1 cellular context compared by ENCODE assay signal in the genomic region with DNA sequence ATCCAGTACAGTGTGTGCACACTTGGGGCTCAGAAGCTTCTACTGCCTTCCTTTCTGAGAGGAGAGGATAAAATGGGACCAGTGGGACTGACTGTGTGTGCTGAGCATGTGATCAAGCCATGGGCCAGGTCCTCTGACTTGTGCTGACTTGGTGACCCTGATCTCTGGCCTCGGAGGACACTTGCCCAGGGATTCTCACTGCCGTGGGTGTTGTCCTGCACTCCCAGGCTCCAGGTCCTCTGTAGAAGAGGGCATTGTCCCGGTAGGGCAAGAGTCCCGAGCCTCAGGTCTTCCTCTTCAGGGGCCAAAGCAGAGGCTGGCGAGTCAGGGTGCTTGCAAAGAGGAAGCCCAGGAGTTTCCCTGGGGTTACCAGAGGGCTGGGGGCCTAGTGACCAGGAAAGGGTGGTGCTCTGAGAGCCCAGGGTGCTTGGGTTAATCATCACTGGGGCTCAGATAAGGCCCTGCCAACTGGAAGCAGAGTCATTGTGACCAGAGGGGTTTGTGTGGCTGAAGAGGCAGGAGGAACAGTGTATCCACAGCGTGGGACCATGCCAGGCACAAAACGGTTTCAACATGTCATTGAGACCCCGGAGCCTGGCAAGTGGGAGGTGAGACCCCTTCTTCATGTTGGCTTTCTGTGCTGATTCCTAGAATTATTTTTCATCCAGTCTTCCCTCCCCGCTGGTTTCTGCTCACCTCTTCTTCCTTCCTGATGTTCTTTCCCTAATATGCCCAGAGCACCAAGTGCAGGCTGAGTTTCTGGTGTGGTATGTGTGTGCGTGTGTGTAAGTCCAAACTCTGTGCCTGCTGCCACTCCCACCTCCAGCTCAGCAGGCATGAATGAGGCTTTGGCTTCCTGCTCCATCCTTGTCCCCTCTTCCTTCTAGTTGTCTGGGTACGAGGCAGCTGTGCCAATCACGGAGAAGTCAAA.
TF ChIP-seq lines count a peak whose summit lies in the region.

A gene with protein sequence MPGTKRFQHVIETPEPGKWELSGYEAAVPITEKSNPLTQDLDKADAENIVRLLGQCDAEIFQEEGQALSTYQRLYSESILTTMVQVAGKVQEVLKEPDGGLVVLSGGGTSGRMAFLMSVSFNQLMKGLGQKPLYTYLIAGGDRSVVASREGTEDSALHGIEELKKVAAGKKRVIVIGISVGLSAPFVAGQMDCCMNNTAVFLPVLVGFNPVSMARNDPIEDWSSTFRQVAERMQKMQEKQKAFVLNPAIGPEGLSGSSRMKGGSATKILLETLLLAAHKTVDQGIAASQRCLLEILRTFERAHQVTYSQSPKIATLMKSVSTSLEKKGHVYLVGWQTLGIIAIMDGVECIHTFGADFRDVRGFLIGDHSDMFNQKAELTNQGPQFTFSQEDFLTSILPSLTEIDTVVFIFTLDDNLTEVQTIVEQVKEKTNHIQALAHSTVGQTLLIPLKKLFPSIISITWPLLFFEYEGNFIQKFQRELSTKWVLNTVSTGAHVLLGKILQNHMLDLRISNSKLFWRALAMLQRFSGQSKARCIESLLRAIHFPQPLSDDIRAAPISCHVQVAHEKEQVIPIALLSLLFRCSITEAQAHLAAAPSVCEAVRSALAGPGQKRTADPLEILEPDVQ (plus strand): TSS at position 483 of the 931 bp plus-strand sequence. CDS start 66 bp downstream, at position 549.

TF ChIP-seq in K562, 482 proteins besides CTCF, POLR2A, EP300 and RAD21 (continued from another document and continues in another):
- TF ChIP-seq FOXK1 (CRISPR knock-in tag; IDR thresholded peaks at IDR 0.05; ENCODE audit: borderline replicate concordance) (no peak), NCOA1 (IDR thresholded peaks at IDR 0.05; ENCODE audit: low read depth) (no peak), KLF13 (tag; IDR thresholded peaks at IDR 0.05; ENCODE audit: borderline replicate concordance, low read depth) (no peak), CHD2 (IDR thresholded peaks at IDR 0.05; ENCODE audit: low read depth, low read length) (no peak), FOSL1 (tag; conservative IDR thresholded peaks at IDR 0.05) (peak; percentile 56; the same call in 1 of the 2 replicates), RFX7 (CRISPR knock-in tag; IDR thresholded peaks at IDR 0.05) (no peak), NCOR1 (IDR thresholded peaks at IDR 0.05) (no peak), NRF1 (conservative IDR thresholded peaks at IDR 0.05 in 1 of 2, IDR thresholded peaks at IDR 0.05 in 1 of 2) (no peak), ZNF644 (tag; IDR thresholded peaks at IDR 0.05; ENCODE audit: low read depth) (no peak), E2F3 (CRISPR knock-in tag; IDR thresholded peaks at IDR 0.05) (no peak), BHLHE40 (IDR thresholded peaks at IDR 0.05; ENCODE audit: low read length) (peak; percentile 12; the same call in 1 of the 2 replicates), THRAP3 (IDR thresholded peaks at IDR 0.05; ENCODE audit: borderline replicate concordance) (no peak), SMARCA4 (IDR thresholded peaks at IDR 0.05) (peak; percentile 32; the same call in 1 of the 2 replicates), ZC3H8 (IDR thresholded peaks at IDR 0.05) (no peak), NUFIP1 (IDR thresholded peaks at IDR 0.05; ENCODE audit: partially characterized antibody) (no peak), BRF1 (IDR thresholded peaks at IDR 0.05; ENCODE audit: borderline replicate concordance, extremely low read depth, insufficient read length) (no peak)
- TF ChIP-seq, protein P1, sequence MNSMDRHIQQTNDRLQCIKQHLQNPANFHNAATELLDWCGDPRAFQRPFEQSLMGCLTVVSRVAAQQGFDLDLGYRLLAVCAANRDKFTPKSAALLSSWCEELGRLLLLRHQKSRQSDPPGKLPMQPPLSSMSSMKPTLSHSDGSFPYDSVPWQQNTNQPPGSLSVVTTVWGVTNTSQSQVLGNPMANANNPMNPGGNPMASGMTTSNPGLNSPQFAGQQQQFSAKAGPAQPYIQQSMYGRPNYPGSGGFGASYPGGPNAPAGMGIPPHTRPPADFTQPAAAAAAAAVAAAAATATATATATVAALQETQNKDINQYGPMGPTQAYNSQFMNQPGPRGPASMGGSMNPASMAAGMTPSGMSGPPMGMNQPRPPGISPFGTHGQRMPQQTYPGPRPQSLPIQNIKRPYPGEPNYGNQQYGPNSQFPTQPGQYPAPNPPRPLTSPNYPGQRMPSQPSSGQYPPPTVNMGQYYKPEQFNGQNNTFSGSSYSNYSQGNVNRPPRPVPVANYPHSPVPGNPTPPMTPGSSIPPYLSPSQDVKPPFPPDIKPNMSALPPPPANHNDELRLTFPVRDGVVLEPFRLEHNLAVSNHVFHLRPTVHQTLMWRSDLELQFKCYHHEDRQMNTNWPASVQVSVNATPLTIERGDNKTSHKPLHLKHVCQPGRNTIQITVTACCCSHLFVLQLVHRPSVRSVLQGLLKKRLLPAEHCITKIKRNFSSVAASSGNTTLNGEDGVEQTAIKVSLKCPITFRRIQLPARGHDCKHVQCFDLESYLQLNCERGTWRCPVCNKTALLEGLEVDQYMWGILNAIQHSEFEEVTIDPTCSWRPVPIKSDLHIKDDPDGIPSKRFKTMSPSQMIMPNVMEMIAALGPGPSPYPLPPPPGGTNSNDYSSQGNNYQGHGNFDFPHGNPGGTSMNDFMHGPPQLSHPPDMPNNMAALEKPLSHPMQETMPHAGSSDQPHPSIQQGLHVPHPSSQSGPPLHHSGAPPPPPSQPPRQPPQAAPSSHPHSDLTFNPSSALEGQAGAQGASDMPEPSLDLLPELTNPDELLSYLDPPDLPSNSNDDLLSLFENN (IDR thresholded peaks at IDR 0.05; ENCODE audit: low read depth in 2 of 2, low read length in 2 of 2), result no peak
- TF ChIP-seq, protein P2, sequence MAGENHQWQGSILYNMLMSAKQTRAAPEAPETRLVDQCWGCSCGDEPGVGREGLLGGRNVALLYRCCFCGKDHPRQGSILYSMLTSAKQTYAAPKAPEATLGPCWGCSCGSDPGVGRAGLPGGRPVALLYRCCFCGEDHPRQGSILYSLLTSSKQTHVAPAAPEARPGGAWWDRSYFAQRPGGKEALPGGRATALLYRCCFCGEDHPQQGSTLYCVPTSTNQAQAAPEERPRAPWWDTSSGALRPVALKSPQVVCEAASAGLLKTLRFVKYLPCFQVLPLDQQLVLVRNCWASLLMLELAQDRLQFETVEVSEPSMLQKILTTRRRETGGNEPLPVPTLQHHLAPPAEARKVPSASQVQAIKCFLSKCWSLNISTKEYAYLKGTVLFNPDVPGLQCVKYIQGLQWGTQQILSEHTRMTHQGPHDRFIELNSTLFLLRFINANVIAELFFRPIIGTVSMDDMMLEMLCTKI (IDR thresholded peaks at IDR 0.05; ENCODE audit: partially characterized antibody), result no peak
- TF ChIP-seq, protein P3, sequence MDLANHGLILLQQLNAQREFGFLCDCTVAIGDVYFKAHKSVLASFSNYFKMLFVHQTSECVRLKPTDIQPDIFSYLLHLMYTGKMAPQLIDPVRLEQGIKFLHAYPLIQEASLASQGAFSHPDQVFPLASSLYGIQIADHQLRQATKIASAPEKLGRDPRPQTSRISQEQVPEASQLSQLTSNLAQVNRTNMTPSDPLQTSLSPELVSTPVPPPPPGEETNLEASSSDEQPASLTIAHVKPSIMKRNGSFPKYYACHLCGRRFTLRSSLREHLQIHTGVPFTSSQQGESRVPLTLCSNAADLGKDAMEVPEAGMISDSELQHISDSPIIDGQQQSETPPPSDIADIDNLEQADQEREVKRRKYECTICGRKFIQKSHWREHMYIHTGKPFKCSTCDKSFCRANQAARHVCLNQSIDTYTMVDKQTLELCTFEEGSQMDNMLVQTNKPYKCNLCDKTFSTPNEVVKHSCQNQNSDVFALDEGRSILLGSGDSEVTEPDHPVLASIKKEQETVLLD (IDR thresholded peaks at IDR 0.05), result no peak
- TF ChIP-seq, protein P4, sequence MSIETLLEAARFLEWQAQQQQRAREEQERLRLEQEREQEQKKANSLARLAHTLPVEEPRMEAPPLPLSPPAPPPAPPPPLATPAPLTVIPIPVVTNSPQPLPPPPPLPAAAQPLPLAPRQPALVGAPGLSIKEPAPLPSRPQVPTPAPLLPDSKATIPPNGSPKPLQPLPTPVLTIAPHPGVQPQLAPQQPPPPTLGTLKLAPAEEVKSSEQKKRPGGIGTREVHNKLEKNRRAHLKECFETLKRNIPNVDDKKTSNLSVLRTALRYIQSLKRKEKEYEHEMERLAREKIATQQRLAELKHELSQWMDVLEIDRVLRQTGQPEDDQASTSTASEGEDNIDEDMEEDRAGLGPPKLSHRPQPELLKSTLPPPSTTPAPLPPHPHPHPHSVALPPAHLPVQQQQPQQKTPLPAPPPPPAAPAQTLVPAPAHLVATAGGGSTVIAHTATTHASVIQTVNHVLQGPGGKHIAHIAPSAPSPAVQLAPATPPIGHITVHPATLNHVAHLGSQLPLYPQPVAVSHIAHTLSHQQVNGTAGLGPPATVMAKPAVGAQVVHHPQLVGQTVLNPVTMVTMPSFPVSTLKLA (conservative IDR thresholded peaks at IDR 0.05), result peak in 1 of 2 experiments; percentile 12; a peak in 1 of 4 replicates
- TF ChIP-seq, protein P5, sequence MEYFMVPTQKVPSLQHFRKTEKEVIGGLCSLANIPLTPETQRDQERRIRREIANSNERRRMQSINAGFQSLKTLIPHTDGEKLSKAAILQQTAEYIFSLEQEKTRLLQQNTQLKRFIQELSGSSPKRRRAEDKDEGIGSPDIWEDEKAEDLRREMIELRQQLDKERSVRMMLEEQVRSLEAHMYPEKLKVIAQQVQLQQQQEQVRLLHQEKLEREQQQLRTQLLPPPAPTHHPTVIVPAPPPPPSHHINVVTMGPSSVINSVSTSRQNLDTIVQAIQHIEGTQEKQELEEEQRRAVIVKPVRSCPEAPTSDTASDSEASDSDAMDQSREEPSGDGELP (CRISPR knock-in tag; IDR thresholded peaks at IDR 0.05; ENCODE audit: borderline replicate concordance), result 0 out of 2 replicates have a peak, but pooled peaks have one; percentile 26
- TF ChIP-seq, protein P6, sequence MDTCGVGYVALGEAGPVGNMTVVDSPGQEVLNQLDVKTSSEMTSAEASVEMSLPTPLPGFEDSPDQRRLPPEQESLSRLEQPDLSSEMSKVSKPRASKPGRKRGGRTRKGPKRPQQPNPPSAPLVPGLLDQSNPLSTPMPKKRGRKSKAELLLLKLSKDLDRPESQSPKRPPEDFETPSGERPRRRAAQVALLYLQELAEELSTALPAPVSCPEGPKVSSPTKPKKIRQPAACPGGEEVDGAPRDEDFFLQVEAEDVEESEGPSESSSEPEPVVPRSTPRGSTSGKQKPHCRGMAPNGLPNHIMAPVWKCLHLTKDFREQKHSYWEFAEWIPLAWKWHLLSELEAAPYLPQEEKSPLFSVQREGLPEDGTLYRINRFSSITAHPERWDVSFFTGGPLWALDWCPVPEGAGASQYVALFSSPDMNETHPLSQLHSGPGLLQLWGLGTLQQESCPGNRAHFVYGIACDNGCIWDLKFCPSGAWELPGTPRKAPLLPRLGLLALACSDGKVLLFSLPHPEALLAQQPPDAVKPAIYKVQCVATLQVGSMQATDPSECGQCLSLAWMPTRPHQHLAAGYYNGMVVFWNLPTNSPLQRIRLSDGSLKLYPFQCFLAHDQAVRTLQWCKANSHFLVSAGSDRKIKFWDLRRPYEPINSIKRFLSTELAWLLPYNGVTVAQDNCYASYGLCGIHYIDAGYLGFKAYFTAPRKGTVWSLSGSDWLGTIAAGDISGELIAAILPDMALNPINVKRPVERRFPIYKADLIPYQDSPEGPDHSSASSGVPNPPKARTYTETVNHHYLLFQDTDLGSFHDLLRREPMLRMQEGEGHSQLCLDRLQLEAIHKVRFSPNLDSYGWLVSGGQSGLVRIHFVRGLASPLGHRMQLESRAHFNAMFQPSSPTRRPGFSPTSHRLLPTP (IDR thresholded peaks at IDR 0.05; ENCODE audit: borderline replicate concordance, extremely low read depth, insufficient read length), result no peak
- TF ChIP-seq, protein P7, sequence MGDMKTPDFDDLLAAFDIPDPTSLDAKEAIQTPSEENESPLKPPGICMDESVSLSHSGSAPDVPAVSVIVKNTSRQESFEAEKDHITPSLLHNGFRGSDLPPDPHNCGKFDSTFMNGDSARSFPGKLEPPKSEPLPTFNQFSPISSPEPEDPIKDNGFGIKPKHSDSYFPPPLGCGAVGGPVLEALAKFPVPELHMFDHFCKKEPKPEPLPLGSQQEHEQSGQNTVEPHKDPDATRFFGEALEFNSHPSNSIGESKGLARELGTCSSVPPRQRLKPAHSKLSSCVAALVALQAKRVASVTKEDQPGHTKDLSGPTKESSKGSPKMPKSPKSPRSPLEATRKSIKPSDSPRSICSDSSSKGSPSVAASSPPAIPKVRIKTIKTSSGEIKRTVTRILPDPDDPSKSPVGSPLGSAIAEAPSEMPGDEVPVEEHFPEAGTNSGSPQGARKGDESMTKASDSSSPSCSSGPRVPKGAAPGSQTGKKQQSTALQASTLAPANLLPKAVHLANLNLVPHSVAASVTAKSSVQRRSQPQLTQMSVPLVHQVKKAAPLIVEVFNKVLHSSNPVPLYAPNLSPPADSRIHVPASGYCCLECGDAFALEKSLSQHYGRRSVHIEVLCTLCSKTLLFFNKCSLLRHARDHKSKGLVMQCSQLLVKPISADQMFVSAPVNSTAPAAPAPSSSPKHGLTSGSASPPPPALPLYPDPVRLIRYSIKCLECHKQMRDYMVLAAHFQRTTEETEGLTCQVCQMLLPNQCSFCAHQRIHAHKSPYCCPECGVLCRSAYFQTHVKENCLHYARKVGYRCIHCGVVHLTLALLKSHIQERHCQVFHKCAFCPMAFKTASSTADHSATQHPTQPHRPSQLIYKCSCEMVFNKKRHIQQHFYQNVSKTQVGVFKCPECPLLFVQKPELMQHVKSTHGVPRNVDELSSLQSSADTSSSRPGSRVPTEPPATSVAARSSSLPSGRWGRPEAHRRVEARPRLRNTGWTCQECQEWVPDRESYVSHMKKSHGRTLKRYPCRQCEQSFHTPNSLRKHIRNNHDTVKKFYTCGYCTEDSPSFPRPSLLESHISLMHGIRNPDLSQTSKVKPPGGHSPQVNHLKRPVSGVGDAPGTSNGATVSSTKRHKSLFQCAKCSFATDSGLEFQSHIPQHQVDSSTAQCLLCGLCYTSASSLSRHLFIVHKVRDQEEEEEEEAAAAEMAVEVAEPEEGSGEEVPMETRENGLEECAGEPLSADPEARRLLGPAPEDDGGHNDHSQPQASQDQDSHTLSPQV (IDR thresholded peaks at IDR 0.05), result no peak; the same call in 1 of the 2 replicates
- TF ChIP-seq, protein P8, sequence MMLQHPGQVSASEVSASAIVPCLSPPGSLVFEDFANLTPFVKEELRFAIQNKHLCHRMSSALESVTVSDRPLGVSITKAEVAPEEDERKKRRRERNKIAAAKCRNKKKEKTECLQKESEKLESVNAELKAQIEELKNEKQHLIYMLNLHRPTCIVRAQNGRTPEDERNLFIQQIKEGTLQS (IDR thresholded peaks at IDR 0.05), result no peak
- TF ChIP-seq, protein P8 (CRISPR knock-in tag; conservative IDR thresholded peaks at IDR 0.05), result no peak
- TF ChIP-seq, protein P9, sequence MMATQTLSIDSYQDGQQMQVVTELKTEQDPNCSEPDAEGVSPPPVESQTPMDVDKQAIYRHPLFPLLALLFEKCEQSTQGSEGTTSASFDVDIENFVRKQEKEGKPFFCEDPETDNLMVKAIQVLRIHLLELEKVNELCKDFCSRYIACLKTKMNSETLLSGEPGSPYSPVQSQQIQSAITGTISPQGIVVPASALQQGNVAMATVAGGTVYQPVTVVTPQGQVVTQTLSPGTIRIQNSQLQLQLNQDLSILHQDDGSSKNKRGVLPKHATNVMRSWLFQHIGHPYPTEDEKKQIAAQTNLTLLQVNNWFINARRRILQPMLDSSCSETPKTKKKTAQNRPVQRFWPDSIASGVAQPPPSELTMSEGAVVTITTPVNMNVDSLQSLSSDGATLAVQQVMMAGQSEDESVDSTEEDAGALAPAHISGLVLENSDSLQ (IDR thresholded peaks at IDR 0.05), result no peak
